In genomic region chr21:40120944-40121575, GRCh38 we compare ENCODE assay signal across 8 cellular contexts.
A peak's percentile ranks its signal among the peaks of the same experiment; 100 is the strongest.
DNase-seq lines count a peak whose midpoint lies in the region; ATAC-seq and TF ChIP-seq lines count a peak whose summit lies in the region.

No MANE protein-coding gene starts in this region.

- peaks cover 0 to 7% (median 3%) of the 10 kb centered on the region in 4 donors for H3K4me1 ChIP-seq in esophagus muscularis mucosa
- no peaks in the 10 kb centered on the region for H3K4me1 ChIP-seq in spleen

- WGBS in esophagus muscularis mucosa: 27% methylated on average over 4 of the region's 4 CpGs
- 25 to 31% (median 30%) methylated on average over 4 of the region's 4 CpGs for WGBS in spleen, 5 donors

- H3K9me3 ChIP-seq in esophagus muscularis mucosa (no peaks in the 10 kb centered on the region), spleen (peaks cover 0 to 10% (median 1%) of the 10 kb centered on the region in 8 donors)

- no peak overlapping the region for H3K4me3 ChIP-seq in esophagus muscularis mucosa
- no peak overlapping the region for H3K4me3 ChIP-seq in spleen

- no peak for ATAC-seq in HG03097 (IDR thresholded peaks at IDR 0.05; ENCODE audit: low FRiP score, unreplicated experiment)

- DNase-seq in NCI-H82 (lab: John Stamatoyannopoulos, UW) (peak; percentile 51), NCI-H82 treated with DMSO at 0.1 percent for 48 hours (lab: John Stamatoyannopoulos, UW; ENCODE audit: unreplicated experiment) (no peak), NCI-H460 (ENCODE audit: extremely low read depth, low read depth) (peak; percentile 7), esophagus muscularis mucosa (ENCODE audit: extremely low spot score) (no peak), spleen (no peak), H4 (ENCODE audit: low spot score) (no peak), hepatic stellate cell (ENCODE audit: low spot score) (no peak)

- intact Hi-C loops in esophagus muscularis mucosa (cut with DNase I) (loop anchor here (2.0 kb wide), 1 partner anchor 254 kb away; the partner anchor contains the start of gene PCP4), spleen (cut with DNase I; ENCODE audit: low total_unique reads) (no loop called here)

- TF ChIP-seq CTCF in esophagus muscularis mucosa (IDR thresholded peaks at IDR 0.05) (peak; percentile 90 to 92 (median 91)), spleen (IDR thresholded peaks at IDR 0.05 in 8 of 11, conservative IDR thresholded peaks at IDR 0.05 in 3 of 11) (peak in 10 of 11 experiments; percentile 8 to 58 (median 47))

- TF ChIP-seq EP300 in esophagus muscularis mucosa (IDR thresholded peaks at IDR 0.05): no peak

- no peaks in the 10 kb centered on the region for H3K36me3 ChIP-seq in esophagus muscularis mucosa
- H3K36me3 ChIP-seq in spleen: no peaks in the 10 kb centered on the region

- TF ChIP-seq POLR2A in esophagus muscularis mucosa (IDR thresholded peaks at IDR 0.05; ENCODE audit: low read depth): no peak
- no peak for TF ChIP-seq POLR2A in spleen (IDR thresholded peaks at IDR 0.05)

- H3K27me3 ChIP-seq in esophagus muscularis mucosa: no peaks in the 10 kb centered on the region
- H3K27me3 ChIP-seq in spleen (replicated peaks in 1 of 7): peaks cover 0 to 7% (median 0%) of the 10 kb centered on the region in 7 donors

- H3K27ac ChIP-seq in esophagus muscularis mucosa (replicated peaks in 1 of 4) (no peak overlapping the region), spleen (no peak overlapping the region)

Comparison
In these comparisons a context has a peak if more than half of its experiments do, and no peak if none do; other contexts are left out.
1. DNase-seq: peak in NCI-H82 (single experiment) and NCI-H460 (single experiment); none in NCI-H82 treated with DMSO at 0.1 percent for 48 hours (single experiment), esophagus muscularis mucosa (single experiment), spleen (single experiment), H4 (single experiment) and hepatic stellate cell (single experiment).